In the genomic region with DNA sequence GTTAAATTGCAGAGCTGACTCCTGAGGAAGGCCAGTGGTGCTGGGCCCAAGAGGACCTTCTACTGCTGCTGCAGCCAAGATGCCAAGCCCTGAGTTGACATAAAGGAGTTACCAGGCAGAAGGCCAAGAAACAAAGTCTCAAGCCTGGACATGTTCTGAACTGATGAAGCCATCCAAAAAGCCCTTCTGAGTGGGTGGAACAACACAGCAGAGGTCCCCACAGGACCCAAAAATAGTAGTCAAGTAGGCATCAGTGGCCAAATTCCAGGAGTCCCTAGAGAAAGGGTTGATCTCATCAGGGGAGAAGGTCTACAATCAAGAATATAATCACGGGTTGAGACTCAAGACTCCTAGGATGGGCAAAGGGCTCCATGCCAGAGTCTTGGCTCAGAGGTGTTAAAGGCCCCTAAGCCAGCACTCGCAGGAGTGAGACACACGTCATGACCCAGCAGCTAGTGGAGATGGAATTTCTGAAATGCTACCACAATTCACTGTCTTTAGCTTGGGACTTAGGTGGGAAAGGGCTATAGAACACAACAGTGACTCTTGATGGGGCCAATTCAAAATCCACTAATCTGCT, we compare ENCODE assay signal across 11 cellular contexts.
DNase-seq lines count a peak whose midpoint lies in the region; ATAC-seq and TF ChIP-seq lines count a peak whose summit lies in the region.
"Had no signal": no experiment of that assay in that cellular context is flagged by ENCODE, and none has a peak within 500 bp of the region (broad histone marks: within the 10 kb centered on the region; RNA-seq: fewer than 3 reads in every experiment).

No MANE protein-coding gene starts in this region.

- peak overlapping the region; percentile 3 for H3K27ac ChIP-seq in epithelial cell of prostate
- H3K27ac ChIP-seq: colonic mucosa had no signal

- H3K4me3 ChIP-seq in retinal pigment epithelial cell (ENCODE audit: low read length), result no peak overlapping the region
- H3K4me3 ChIP-seq: colonic mucosa, tibial nerve had no signal

- TF ChIP-seq CTCF in retinal pigment epithelial cell (conservative IDR thresholded peaks at IDR 0.05; ENCODE audit: low read depth, low read length), result no peak

- ATAC-seq in GM21576 (IDR thresholded peaks at IDR 0.05; ENCODE audit: unreplicated experiment), result no peak
- no peak for ATAC-seq in left colon

- intact Hi-C loops in left colon (cut with DNase I, micrococcal nuclease), result no loop called here

- DNase-seq in EL, result peak; percentile 65
- DNase-seq in NCI-H2196 treated with DMSO at 0.1 percent for 48 hours (lab: John Stamatoyannopoulos, UW; ENCODE audit: unreplicated experiment), result peak; percentile 68
- peak; percentile 41 for DNase-seq in epithelial cell of prostate (ENCODE audit: low read depth, low spot score)
- DNase-seq in retinal pigment epithelial cell (ENCODE audit: low read depth), result peak; percentile 97
- no peak for DNase-seq in CD1c-positive myeloid dendritic cell (ENCODE audit: extremely low spot score)
- no peak for DNase-seq in NCI-H146 treated with DMSO at 0.1 percent for 48 hours (lab: John Stamatoyannopoulos, UW; ENCODE audit: unreplicated experiment)
- no peak for DNase-seq in left colon
- DNase-seq: colonic mucosa, DMS153 had no signal

Comparison
In these comparisons a context has a peak if more than half of its experiments do, and no peak if none do; other contexts are left out.
1. DNase-seq: peak in EL (single experiment), NCI-H2196 treated with DMSO at 0.1 percent for 48 hours (single experiment), epithelial cell of prostate (single experiment) and retinal pigment epithelial cell (single experiment); none in CD1c-positive myeloid dendritic cell (single experiment), NCI-H146 treated with DMSO at 0.1 percent for 48 hours (single experiment) and left colon (0 of 2).